ENCODE assay signal across 8 cellular contexts in genomic region chr17:71975998-71976649, GRCh38.
DNase-seq lines count a peak whose midpoint lies in the region; ATAC-seq and TF ChIP-seq lines count a peak whose summit lies in the region.

No MANE protein-coding gene starts in this region.

- intact Hi-C loops in Right ventricle myocardium inferior (cut with DNase I), result loop anchor here (10.0 kb wide), 1 partner anchor 59 kb away; no protein-coding TSS in a partner anchor
- intact Hi-C loops in prostate gland (cut with DNase I), result no loop called here

- no peak overlapping the region for H3K27ac ChIP-seq in prostate gland

- DNase-seq in ELF-1 (ENCODE audit: low read depth, low spot score), result peak; percentile 81
- DNase-seq in Right ventricle myocardium inferior (ENCODE audit: missing footprints), result peak; percentile 88
- DNase-seq in prostate gland (ENCODE audit: low spot score), result peak; percentile 84
- no peak for DNase-seq in NCI-H774 (lab: John Stamatoyannopoulos, UW)

- TF ChIP-seq POLR2A in prostate gland (IDR thresholded peaks at IDR 0.05), result no peak

- ATAC-seq in Right ventricle myocardium inferior (peak; percentile 96), GM21360 (IDR thresholded peaks at IDR 0.05; ENCODE audit: unreplicated experiment) (no peak), HG03342 (IDR thresholded peaks at IDR 0.05; ENCODE audit: unreplicated experiment) (no peak), GM21529 (IDR thresholded peaks at IDR 0.05; ENCODE audit: unreplicated experiment) (no peak)

- no peaks in the 10 kb centered on the region for H3K9me3 ChIP-seq in prostate gland

- TF ChIP-seq CTCF in WI38 (IDR thresholded peaks at IDR 0.05; ENCODE audit: low read depth, low read length) (no peak), prostate gland (IDR thresholded peaks at IDR 0.05) (no peak)

- peak overlapping the region; percentile 57 for H3K4me3 ChIP-seq in WI38 (ENCODE audit: low read depth, low read length)
- no peak overlapping the region for H3K4me3 ChIP-seq in prostate gland

- WGBS in prostate gland, result 24% methylated on average over 15 of the region's 15 CpGs

- H3K4me1 ChIP-seq in prostate gland (replicated peaks), result no peaks in the 10 kb centered on the region

- no peaks in the 10 kb centered on the region for H3K36me3 ChIP-seq in prostate gland

- H3K27me3 ChIP-seq in prostate gland (replicated peaks; ENCODE audit: insufficient read depth), result no peaks in the 10 kb centered on the region
